1 cellular context compared by ENCODE assay signal in the genomic region with DNA sequence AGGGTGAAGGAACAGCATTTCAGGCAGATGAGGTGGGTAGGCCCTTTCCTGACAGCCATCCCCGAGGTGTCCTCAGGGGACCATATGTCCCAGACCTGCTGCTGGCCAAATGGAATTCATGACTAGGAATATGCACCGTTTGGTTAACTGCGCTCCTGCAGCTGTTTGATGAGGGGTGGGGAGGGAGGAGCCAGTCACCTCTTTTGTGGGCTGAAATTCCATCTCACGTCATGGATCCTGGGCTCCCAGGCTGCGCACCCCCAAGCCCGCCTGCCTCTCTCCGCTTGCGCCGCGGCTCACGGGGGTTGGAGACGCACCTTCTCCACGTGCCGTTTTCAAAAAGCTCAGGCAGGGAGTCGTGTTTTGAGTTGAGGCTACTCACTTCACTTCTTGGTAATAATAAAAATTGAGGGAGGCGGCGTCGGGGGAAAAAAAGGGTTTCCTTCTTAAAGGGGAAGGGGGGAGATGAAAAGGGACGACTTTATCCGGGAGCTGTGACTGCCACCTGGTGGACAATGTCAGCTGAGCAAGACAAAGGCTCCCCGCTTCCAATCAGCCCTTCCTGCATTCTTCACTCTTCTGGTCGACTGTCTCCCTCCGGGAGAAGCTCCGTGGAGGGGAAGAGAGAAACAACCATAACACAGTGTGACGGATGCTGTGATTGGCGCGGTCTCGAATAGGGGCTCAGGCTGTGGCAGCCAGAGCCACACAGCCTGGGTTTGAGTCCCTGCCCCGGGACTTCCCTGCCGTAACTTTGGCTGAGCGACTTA.
TF ChIP-seq lines count a peak whose summit lies in the region.

No MANE protein-coding gene starts in this region.

TF ChIP-seq in HepG2, 621 proteins besides CTCF, POLR2A, EP300 and RAD21 (continued from another document and continues in another):
- TF ChIP-seq, protein P1, sequence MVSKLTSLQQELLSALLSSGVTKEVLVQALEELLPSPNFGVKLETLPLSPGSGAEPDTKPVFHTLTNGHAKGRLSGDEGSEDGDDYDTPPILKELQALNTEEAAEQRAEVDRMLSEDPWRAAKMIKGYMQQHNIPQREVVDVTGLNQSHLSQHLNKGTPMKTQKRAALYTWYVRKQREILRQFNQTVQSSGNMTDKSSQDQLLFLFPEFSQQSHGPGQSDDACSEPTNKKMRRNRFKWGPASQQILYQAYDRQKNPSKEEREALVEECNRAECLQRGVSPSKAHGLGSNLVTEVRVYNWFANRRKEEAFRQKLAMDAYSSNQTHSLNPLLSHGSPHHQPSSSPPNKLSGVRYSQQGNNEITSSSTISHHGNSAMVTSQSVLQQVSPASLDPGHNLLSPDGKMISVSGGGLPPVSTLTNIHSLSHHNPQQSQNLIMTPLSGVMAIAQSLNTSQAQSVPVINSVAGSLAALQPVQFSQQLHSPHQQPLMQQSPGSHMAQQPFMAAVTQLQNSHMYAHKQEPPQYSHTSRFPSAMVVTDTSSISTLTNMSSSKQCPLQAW (CRISPR knock-in tag; IDR thresholded peaks at IDR 0.05) = peak; percentile 61
- TF ChIP-seq, protein P2, sequence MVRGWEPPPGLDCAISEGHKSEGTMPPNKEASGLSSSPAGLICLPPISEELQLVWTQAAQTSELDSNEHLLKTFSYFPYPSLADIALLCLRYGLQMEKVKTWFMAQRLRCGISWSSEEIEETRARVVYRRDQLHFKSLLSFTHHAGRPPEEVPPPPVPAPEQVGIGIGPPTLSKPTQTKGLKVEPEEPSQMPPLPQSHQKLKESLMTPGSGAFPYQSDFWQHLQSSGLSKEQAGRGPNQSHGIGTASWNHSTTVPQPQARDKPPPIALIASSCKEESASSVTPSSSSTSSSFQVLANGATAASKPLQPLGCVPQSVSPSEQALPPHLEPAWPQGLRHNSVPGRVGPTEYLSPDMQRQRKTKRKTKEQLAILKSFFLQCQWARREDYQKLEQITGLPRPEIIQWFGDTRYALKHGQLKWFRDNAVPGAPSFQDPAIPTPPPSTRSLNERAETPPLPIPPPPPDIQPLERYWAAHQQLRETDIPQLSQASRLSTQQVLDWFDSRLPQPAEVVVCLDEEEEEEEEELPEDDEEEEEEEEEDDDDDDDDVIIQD (CRISPR knock-in tag; IDR thresholded peaks at IDR 0.05; ENCODE audit: low read depth) = no peak
- 0 out of 2 replicates have a peak, but pooled peaks have one; percentile 32 for TF ChIP-seq ISL2 (CRISPR knock-in tag; IDR thresholded peaks at IDR 0.05)
- TF ChIP-seq NKX3-1 (CRISPR knock-in tag; IDR thresholded peaks at IDR 0.05) = no peak
- peak; percentile 42; the same call in 1 of the 2 replicates for TF ChIP-seq MIER2 (CRISPR knock-in tag; IDR thresholded peaks at IDR 0.05)
- no peak for TF ChIP-seq MTF1 (CRISPR knock-in tag; IDR thresholded peaks at IDR 0.05)
- TF ChIP-seq, protein P3, sequence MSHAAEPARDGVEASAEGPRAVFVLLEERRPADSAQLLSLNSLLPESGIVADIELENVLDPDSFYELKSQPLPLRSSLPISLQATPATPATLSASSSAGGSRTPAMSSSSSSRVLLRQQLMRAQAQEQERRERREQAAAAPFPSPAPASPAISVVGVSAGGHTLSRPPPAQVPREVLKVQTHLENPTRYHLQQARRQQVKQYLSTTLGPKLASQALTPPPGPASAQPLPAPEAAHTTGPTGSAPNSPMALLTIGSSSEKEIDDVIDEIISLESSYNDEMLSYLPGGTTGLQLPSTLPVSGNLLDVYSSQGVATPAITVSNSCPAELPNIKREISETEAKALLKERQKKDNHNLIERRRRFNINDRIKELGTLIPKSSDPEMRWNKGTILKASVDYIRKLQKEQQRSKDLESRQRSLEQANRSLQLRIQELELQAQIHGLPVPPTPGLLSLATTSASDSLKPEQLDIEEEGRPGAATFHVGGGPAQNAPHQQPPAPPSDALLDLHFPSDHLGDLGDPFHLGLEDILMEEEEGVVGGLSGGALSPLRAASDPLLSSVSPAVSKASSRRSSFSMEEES (CRISPR knock-in tag; IDR thresholded peaks at IDR 0.05) = no peak; the same call in 1 of the 2 replicates
- peak; percentile 48; the same call in 1 of the 2 replicates for TF ChIP-seq MED1 (CRISPR knock-in tag; IDR thresholded peaks at IDR 0.05)
- TF ChIP-seq ZFP90 (CRISPR knock-in tag; IDR thresholded peaks at IDR 0.05; ENCODE audit: borderline replicate concordance) = no peak
- TF ChIP-seq, protein P4, sequence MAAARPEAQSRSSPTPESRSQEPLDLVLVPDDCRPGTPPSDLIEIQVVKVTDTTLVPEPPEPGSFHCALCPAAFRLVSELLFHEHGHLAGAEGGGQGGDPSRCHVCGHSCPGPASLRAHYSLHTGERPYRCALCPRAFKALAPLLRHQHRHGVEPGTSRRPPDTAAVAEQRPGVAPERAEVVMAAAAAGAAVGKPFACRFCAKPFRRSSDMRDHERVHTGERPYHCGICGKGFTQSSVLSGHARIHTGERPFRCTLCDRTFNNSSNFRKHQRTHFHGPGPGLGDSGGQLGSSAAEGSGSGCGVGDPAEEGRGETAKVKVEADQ (CRISPR knock-in tag; IDR thresholded peaks at IDR 0.05; ENCODE audit: borderline replicate concordance) = no peak
- TF ChIP-seq DNMT1 (CRISPR knock-in tag; IDR thresholded peaks at IDR 0.05) = no peak
- TF ChIP-seq, protein P5, sequence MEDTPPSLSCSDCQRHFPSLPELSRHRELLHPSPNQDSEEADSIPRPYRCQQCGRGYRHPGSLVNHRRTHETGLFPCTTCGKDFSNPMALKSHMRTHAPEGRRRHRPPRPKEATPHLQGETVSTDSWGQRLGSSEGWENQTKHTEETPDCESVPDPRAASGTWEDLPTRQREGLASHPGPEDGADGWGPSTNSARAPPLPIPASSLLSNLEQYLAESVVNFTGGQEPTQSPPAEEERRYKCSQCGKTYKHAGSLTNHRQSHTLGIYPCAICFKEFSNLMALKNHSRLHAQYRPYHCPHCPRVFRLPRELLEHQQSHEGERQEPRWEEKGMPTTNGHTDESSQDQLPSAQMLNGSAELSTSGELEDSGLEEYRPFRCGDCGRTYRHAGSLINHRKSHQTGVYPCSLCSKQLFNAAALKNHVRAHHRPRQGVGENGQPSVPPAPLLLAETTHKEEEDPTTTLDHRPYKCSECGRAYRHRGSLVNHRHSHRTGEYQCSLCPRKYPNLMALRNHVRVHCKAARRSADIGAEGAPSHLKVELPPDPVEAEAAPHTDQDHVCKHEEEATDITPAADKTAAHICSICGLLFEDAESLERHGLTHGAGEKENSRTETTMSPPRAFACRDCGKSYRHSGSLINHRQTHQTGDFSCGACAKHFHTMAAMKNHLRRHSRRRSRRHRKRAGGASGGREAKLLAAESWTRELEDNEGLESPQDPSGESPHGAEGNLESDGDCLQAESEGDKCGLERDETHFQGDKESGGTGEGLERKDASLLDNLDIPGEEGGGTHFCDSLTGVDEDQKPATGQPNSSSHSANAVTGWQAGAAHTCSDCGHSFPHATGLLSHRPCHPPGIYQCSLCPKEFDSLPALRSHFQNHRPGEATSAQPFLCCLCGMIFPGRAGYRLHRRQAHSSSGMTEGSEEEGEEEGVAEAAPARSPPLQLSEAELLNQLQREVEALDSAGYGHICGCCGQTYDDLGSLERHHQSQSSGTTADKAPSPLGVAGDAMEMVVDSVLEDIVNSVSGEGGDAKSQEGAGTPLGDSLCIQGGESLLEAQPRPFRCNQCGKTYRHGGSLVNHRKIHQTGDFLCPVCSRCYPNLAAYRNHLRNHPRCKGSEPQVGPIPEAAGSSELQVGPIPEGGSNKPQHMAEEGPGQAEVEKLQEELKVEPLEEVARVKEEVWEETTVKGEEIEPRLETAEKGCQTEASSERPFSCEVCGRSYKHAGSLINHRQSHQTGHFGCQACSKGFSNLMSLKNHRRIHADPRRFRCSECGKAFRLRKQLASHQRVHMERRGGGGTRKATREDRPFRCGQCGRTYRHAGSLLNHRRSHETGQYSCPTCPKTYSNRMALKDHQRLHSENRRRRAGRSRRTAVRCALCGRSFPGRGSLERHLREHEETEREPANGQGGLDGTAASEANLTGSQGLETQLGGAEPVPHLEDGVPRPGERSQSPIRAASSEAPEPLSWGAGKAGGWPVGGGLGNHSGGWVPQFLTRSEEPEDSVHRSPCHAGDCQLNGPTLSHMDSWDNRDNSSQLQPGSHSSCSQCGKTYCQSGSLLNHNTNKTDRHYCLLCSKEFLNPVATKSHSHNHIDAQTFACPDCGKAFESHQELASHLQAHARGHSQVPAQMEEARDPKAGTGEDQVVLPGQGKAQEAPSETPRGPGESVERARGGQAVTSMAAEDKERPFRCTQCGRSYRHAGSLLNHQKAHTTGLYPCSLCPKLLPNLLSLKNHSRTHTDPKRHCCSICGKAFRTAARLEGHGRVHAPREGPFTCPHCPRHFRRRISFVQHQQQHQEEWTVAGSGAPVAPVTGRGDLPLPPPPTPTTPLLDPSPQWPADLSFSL (CRISPR knock-in tag; IDR thresholded peaks at IDR 0.05) = no peak
- TF ChIP-seq ZBTB7B (CRISPR knock-in tag; IDR thresholded peaks at IDR 0.05) = 0 out of 2 replicates have a peak, but pooled peaks have one; percentile 39
- peak; percentile 26; the same call in 1 of the 2 replicates for TF ChIP-seq TSC22D2 (CRISPR knock-in tag; IDR thresholded peaks at IDR 0.05; ENCODE audit: borderline replicate concordance)
- TF ChIP-seq PRMT3 (CRISPR knock-in tag; IDR thresholded peaks at IDR 0.05; ENCODE audit: borderline replicate concordance, low read depth) = no peak
- TF ChIP-seq, protein P6, sequence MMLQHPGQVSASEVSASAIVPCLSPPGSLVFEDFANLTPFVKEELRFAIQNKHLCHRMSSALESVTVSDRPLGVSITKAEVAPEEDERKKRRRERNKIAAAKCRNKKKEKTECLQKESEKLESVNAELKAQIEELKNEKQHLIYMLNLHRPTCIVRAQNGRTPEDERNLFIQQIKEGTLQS (CRISPR knock-in tag; IDR thresholded peaks at IDR 0.05) = 0 out of 2 replicates have a peak, but pooled peaks have one; percentile 21
- 0 out of 2 replicates have a peak, but pooled peaks have one; percentile 14 for TF ChIP-seq HDAC1 (CRISPR knock-in tag; IDR thresholded peaks at IDR 0.05)
- TF ChIP-seq, protein P7, sequence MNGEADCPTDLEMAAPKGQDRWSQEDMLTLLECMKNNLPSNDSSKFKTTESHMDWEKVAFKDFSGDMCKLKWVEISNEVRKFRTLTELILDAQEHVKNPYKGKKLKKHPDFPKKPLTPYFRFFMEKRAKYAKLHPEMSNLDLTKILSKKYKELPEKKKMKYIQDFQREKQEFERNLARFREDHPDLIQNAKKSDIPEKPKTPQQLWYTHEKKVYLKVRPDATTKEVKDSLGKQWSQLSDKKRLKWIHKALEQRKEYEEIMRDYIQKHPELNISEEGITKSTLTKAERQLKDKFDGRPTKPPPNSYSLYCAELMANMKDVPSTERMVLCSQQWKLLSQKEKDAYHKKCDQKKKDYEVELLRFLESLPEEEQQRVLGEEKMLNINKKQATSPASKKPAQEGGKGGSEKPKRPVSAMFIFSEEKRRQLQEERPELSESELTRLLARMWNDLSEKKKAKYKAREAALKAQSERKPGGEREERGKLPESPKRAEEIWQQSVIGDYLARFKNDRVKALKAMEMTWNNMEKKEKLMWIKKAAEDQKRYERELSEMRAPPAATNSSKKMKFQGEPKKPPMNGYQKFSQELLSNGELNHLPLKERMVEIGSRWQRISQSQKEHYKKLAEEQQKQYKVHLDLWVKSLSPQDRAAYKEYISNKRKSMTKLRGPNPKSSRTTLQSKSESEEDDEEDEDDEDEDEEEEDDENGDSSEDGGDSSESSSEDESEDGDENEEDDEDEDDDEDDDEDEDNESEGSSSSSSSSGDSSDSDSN (CRISPR knock-in tag; IDR thresholded peaks at IDR 0.05) = no peak
- 0 out of 2 replicates have a peak, but pooled peaks have one; percentile 27 for TF ChIP-seq POLR2AphosphoS5 (IDR thresholded peaks at IDR 0.05; ENCODE audit: low read depth, low read length)
- peak; percentile 42; the same call in 1 of the 2 replicates for TF ChIP-seq ZKSCAN8 (CRISPR knock-in tag; IDR thresholded peaks at IDR 0.05; ENCODE audit: borderline replicate concordance)
- TF ChIP-seq FOSL1 (CRISPR knock-in tag; IDR thresholded peaks at IDR 0.05; ENCODE audit: borderline replicate concordance) = no peak
- TF ChIP-seq, protein P8, sequence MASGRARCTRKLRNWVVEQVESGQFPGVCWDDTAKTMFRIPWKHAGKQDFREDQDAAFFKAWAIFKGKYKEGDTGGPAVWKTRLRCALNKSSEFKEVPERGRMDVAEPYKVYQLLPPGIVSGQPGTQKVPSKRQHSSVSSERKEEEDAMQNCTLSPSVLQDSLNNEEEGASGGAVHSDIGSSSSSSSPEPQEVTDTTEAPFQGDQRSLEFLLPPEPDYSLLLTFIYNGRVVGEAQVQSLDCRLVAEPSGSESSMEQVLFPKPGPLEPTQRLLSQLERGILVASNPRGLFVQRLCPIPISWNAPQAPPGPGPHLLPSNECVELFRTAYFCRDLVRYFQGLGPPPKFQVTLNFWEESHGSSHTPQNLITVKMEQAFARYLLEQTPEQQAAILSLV (CRISPR knock-in tag; IDR thresholded peaks at IDR 0.05; ENCODE audit: borderline replicate concordance) = 0 out of 2 replicates have a peak, but pooled peaks have one; percentile 12
- peak; percentile 77; the same call in 1 of the 2 replicates for TF ChIP-seq ZBTB38 (CRISPR knock-in tag; IDR thresholded peaks at IDR 0.05)
- 0 out of 2 replicates have a peak, but pooled peaks have one; percentile 38 for TF ChIP-seq SAFB2 (CRISPR knock-in tag; IDR thresholded peaks at IDR 0.05; ENCODE audit: borderline replicate concordance, low read depth)
- TF ChIP-seq ZNF331 (CRISPR knock-in tag; IDR thresholded peaks at IDR 0.05) = no peak; the same call in 1 of the 2 replicates
- peak; percentile 30 for TF ChIP-seq TEAD3 (CRISPR knock-in tag; optimal IDR thresholded peaks at IDR 0.05; ENCODE audit: borderline replicate concordance)
- TF ChIP-seq MYNN (CRISPR knock-in tag; IDR thresholded peaks at IDR 0.05; ENCODE audit: low read depth) = 0 out of 2 replicates have a peak, but pooled peaks have one; percentile 19
- TF ChIP-seq NFKB2 (CRISPR knock-in tag; IDR thresholded peaks at IDR 0.05; ENCODE audit: borderline replicate concordance) = no peak
- TF ChIP-seq, protein P9, sequence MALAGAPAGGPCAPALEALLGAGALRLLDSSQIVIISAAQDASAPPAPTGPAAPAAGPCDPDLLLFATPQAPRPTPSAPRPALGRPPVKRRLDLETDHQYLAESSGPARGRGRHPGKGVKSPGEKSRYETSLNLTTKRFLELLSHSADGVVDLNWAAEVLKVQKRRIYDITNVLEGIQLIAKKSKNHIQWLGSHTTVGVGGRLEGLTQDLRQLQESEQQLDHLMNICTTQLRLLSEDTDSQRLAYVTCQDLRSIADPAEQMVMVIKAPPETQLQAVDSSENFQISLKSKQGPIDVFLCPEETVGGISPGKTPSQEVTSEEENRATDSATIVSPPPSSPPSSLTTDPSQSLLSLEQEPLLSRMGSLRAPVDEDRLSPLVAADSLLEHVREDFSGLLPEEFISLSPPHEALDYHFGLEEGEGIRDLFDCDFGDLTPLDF (CRISPR knock-in tag; IDR thresholded peaks at IDR 0.05) = no peak
- TF ChIP-seq SMAD1 (CRISPR knock-in tag; IDR thresholded peaks at IDR 0.05; ENCODE audit: borderline replicate concordance, low read depth) = peak; percentile 84; the same call in 1 of the 2 replicates
- TF ChIP-seq, protein P10, sequence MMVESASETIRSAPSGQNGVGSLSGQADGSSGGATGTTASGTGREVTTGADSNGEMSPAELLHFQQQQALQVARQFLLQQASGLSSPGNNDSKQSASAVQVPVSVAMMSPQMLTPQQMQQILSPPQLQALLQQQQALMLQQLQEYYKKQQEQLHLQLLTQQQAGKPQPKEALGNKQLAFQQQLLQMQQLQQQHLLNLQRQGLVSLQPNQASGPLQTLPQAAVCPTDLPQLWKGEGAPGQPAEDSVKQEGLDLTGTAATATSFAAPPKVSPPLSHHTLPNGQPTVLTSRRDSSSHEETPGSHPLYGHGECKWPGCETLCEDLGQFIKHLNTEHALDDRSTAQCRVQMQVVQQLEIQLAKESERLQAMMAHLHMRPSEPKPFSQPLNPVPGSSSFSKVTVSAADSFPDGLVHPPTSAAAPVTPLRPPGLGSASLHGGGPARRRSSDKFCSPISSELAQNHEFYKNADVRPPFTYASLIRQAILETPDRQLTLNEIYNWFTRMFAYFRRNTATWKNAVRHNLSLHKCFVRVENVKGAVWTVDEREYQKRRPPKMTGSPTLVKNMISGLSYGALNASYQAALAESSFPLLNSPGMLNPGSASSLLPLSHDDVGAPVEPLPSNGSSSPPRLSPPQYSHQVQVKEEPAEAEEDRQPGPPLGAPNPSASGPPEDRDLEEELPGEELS (CRISPR knock-in tag; IDR thresholded peaks at IDR 0.05) = 0 out of 2 replicates have a peak, but pooled peaks have one; percentile 45
- peak; percentile 62; the same call in 1 of the 2 replicates for TF ChIP-seq ZNF335 (CRISPR knock-in tag; IDR thresholded peaks at IDR 0.05)
